26 cellular contexts compared by ENCODE assay signal in the genomic region with DNA sequence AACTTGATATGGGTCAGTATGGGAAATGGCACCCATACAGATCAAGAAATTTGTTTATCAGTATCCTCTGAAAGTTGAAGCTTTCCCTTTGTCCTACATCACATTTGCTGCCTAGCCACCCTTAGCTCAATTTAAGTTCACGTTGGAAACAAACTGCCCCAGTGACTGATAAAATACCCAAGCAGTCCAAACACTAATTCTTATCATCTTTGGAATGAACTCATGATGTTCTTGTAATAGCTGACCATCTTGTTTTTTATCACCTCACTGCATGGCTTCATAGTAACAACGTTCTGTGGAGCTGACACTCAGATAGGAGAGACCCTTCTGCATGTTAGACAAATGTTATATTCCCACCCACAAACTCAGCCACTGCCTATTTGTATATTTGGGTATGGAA.
A peak's percentile ranks its signal among the peaks of the same experiment; 100 is the strongest.
DNase-seq lines count a peak whose midpoint lies in the region; ATAC-seq and TF ChIP-seq lines count a peak whose summit lies in the region.
"Had no signal": no experiment of that assay in that cellular context is flagged by ENCODE, and none has a peak within 500 bp of the region (broad histone marks: within the 10 kb centered on the region; RNA-seq: fewer than 3 reads in every experiment).

No MANE protein-coding gene starts in this region.

- intact Hi-C loops in left ventricle myocardium inferior (cut with micrococcal nuclease) = loop anchor here (10.0 kb wide), 1 partner anchor 53 kb away; no protein-coding TSS in a partner anchor

- H3K9me2 ChIP-seq in OCI-LY1 (ENCODE audit: low read depth, low read length) = no peaks in the 10 kb centered on the region

- peak overlapping the region; percentile 46 for H3K27ac ChIP-seq in OCI-LY1 (ENCODE audit: low read depth, low read length, poor library complexity, severe bottlenecking)
- peak overlapping the region; percentile 85 for H3K27ac ChIP-seq in left ventricle myocardium inferior (replicated peaks)
- H3K27ac ChIP-seq in parathyroid adenoma = peak overlapping the region; percentile 8
- H3K27ac ChIP-seq: BLaER1 treated with 17β-estradiol and CSF1 and Interleukin-3, amounts not matched to agents 10 nM and 100 nM; HL-60 had no signal

- no peak for TF ChIP-seq CTCF in OCI-LY1 (IDR thresholded peaks at IDR 0.05; ENCODE audit: low read length)
- no peak for TF ChIP-seq CTCF in choroid plexus epithelial cell (conservative IDR thresholded peaks at IDR 0.05; ENCODE audit: low read depth, low read length)
- TF ChIP-seq CTCF in left ventricle myocardium inferior (IDR thresholded peaks at IDR 0.05; ENCODE audit: borderline replicate concordance) = no peak
- TF ChIP-seq CTCF in parathyroid adenoma (IDR thresholded peaks at IDR 0.05) = no peak

- H3K9me3 ChIP-seq in OCI-LY1 (ENCODE audit: low read length) (no peaks in the 10 kb centered on the region), left ventricle myocardium inferior (replicated peaks) (no peaks in the 10 kb centered on the region), parathyroid adenoma (ENCODE audit: control insufficient read depth, low read length) (no peaks in the 10 kb centered on the region)
- H3K9me3 ChIP-seq: BLaER1 treated with 17β-estradiol and CSF1 and Interleukin-3, amounts not matched to agents 10 nM and 100 nM; Caco-2; HAP-1 had no signal

- no peak overlapping the region for H2AFZ ChIP-seq in OCI-LY1 (ENCODE audit: low read length)
- no peak overlapping the region for H2AFZ ChIP-seq in parathyroid adenoma
- H2AFZ ChIP-seq: GM23338 had no signal

- no peaks in the 10 kb centered on the region for H3K4me1 ChIP-seq in OCI-LY1 (ENCODE audit: insufficient read depth, low read length, severe bottlenecking)
- H3K4me1 ChIP-seq in left ventricle myocardium inferior = peaks cover 47% of the 10 kb centered on the region
- peaks cover 15% of the 10 kb centered on the region for H3K4me1 ChIP-seq in parathyroid adenoma
- H3K4me1 ChIP-seq: BLaER1 treated with 17β-estradiol and CSF1 and Interleukin-3, amounts not matched to agents 10 nM and 100 nM; Caco-2; HAP-1 had no signal

- H3K4me2 ChIP-seq in OCI-LY1 (ENCODE audit: low read length) = no peak overlapping the region
- H3K4me2 ChIP-seq in parathyroid adenoma (ENCODE audit: low read length) = no peak overlapping the region
- H3K4me2 ChIP-seq: BLaER1 treated with 17β-estradiol and CSF1 and Interleukin-3, amounts not matched to agents 10 nM and 100 nM; GM23338 had no signal

- no peaks in the 10 kb centered on the region for H3F3A ChIP-seq in OCI-LY1 (ENCODE audit: insufficient read depth, low read length)

- no peaks in the 10 kb centered on the region for H3K79me2 ChIP-seq in OCI-LY1 (ENCODE audit: insufficient read depth, low read length)
- no peaks in the 10 kb centered on the region for H3K79me2 ChIP-seq in parathyroid adenoma

- DNase-seq in choroid plexus epithelial cell (ENCODE audit: low read depth) = peak; percentile 39
- no peak for DNase-seq in left ventricle myocardium inferior
- no peak for DNase-seq in NCI-H524 treated with DMSO at 0.1 percent for 48 hours (lab: John Stamatoyannopoulos, UW)
- DNase-seq in foreskin melanocyte = no peak
- no peak for DNase-seq in stimulated activated CD8-positive, alpha-beta memory T cell treated with anti-CD3 and anti-CD28 coated beads, Interleukin-4, amount 100 ng/mL, for 48 hours
- DNase-seq: 8988T; Caco-2; CD4-positive, alpha-beta memory T cell; DMS 273 treated with DMSO at 0.1 percent for 48 hours; DND-41; KBM-7; MM.1S; NCI-H1048; NCI-H1436; NCI-H187 treated with DMSO at 0.1 percent for 48 hours; NCI-H2107; NCI-H510A; NCI-H748 treated with DMSO at 0.1 percent for 48 hours had no signal

- peaks cover 33% of the 10 kb centered on the region for H3K36me3 ChIP-seq in OCI-LY1 (ENCODE audit: insufficient read depth, low read length)
- H3K36me3 ChIP-seq in left ventricle myocardium inferior = peaks cover 25% of the 10 kb centered on the region
- no peaks in the 10 kb centered on the region for H3K36me3 ChIP-seq in parathyroid adenoma (ENCODE audit: control insufficient read depth, insufficient read depth, low read length)
- H3K36me3 ChIP-seq: HAP-1 had no signal

- H3K27me3 ChIP-seq in OCI-LY1 (ENCODE audit: insufficient read depth, low read length) = no peaks in the 10 kb centered on the region
- no peaks in the 10 kb centered on the region for H3K27me3 ChIP-seq in left ventricle myocardium inferior (ENCODE audit: low read depth)
- H3K27me3 ChIP-seq in parathyroid adenoma (ENCODE audit: control insufficient read depth, insufficient read depth, low read length) = no peaks in the 10 kb centered on the region
- H3K27me3 ChIP-seq: BLaER1 treated with 17β-estradiol and CSF1 and Interleukin-3, amounts not matched to agents 10 nM and 100 nM had no signal

- no peak for ATAC-seq in GM19397 (IDR thresholded peaks at IDR 0.05; ENCODE audit: unreplicated experiment)
- ATAC-seq: GM23338, HepG2 had no signal

- H3K9ac ChIP-seq in OCI-LY1 (ENCODE audit: low read length) = no peak overlapping the region
- no peak overlapping the region for H3K9ac ChIP-seq in parathyroid adenoma
- H3K9ac ChIP-seq: BLaER1 treated with 17β-estradiol and CSF1 and Interleukin-3, amounts not matched to agents 10 nM and 100 nM had no signal

- H3K4me3 ChIP-seq in OCI-LY1 (ENCODE audit: low read depth, low read length, poor library complexity, severe bottlenecking) (no peak overlapping the region), choroid plexus epithelial cell (ENCODE audit: low read depth, low read length) (no peak overlapping the region), left ventricle myocardium inferior (no peak overlapping the region), parathyroid adenoma (ENCODE audit: low read depth, low read length) (no peak overlapping the region)
- H3K4me3 ChIP-seq: BLaER1 treated with 17β-estradiol and CSF1 and Interleukin-3, amounts not matched to agents 10 nM and 100 nM; GM23338; HAP-1 had no signal

- no peaks in the 10 kb centered on the region for H4K20me1 ChIP-seq in OCI-LY1 (ENCODE audit: insufficient read depth, low read length)
- H4K20me1 ChIP-seq: BLaER1 treated with 17β-estradiol and CSF1 and Interleukin-3, amounts not matched to agents 10 nM and 100 nM had no signal

Comparison
In these comparisons a context has a peak if more than half of its experiments do, and no peak if none do; other contexts are left out.
1. H3K27ac ChIP-seq: peak in every context shown above with its lines; median percentile 85 in left ventricle myocardium inferior; 46 in OCI-LY1; 8 in parathyroid adenoma.